Comparison of ENCODE assay signal across 9 cellular contexts in genomic region chr11:45405916-45406670, GRCh38.
DNase-seq lines count a peak whose midpoint lies in the region; ATAC-seq, FAIRE-seq and TF ChIP-seq lines count a peak whose summit lies in the region.
"Had no signal": no experiment of that assay in that cellular context is flagged by ENCODE, and none has a peak within 500 bp of the region (broad histone marks: within the 10 kb centered on the region; RNA-seq: fewer than 3 reads in every experiment).

No MANE protein-coding gene starts in this region.

- H3K4me3 ChIP-seq in adipocyte (ENCODE audit: low read length) (no peak overlapping the region), HepG2 (replicated peaks in 1 of 3; ENCODE audit: insufficient read depth in 1 of 3, low read depth in 2 of 3, low read length in 3 of 3) (no peak overlapping the region)

- H3K4me1 Mint-ChIP-seq in HFFc6 (ENCODE audit: low read depth), result peaks cover 56% of the 10 kb centered on the region
- H3K4me1 Mint-ChIP-seq: activated naive CD4-positive, alpha-beta T cell treated with anti-CD3 and anti-CD28 coated beads, Interleukin-2, amount 10 ng/mL, durations not matched to agents 7 days and 5 days had no signal

- no peaks in the 10 kb centered on the region for H3K9me3 Mint-ChIP-seq in HFFc6
- H3K9me3 Mint-ChIP-seq: activated naive CD4-positive, alpha-beta T cell treated with anti-CD3 and anti-CD28 coated beads, Interleukin-2, amount 10 ng/mL, durations not matched to agents 7 days and 5 days had no signal

- no peaks in the 10 kb centered on the region for H3K36me3 ChIP-seq in adipocyte (ENCODE audit: control insufficient read depth, insufficient read depth, low read length, severe bottlenecking)
- H3K36me3 ChIP-seq in HepG2 (replicated peaks in 1 of 2; ENCODE audit: control insufficient read depth in 1 of 2, insufficient read depth in 2 of 2, low read length in 2 of 2), result no peaks in the 10 kb centered on the region

- no peak overlapping the region for H3K4me3 Mint-ChIP-seq in HFFc6
- H3K4me3 Mint-ChIP-seq: activated naive CD4-positive, alpha-beta T cell treated with anti-CD3 and anti-CD28 coated beads, Interleukin-2, amount 10 ng/mL, durations not matched to agents 7 days and 5 days had no signal

- CTCF ChIA-PET in HepG2 (lab: Yijun Ruan, JAX; ENCODE audit: low intra/inter-chr PET ratio, low total read pairs), result interaction anchor here (1.0 kb wide), 1 partner anchor 249 kb away, joined by 5 read pairs; no protein-coding TSS in a partner anchor

- DNase-seq in AG09319 (ENCODE audit: extremely low read depth, low read depth) (no peak), HFFc6 (peak; percentile 24), adipocyte (ENCODE audit: low read depth) (peak; percentile 48), HepG2 (ENCODE audit: low spot score) (no peak), NCI-H345 (lab: John Stamatoyannopoulos, UW) (no peak), GM19240 (ENCODE audit: insufficient read length, low spot score) (no peak), NCI-H526 treated with DMSO at 0.1 percent for 48 hours (lab: John Stamatoyannopoulos, UW) (no peak), NCI-H1436 (lab: John Stamatoyannopoulos, UW) (no peak)
- DNase-seq: activated naive CD4-positive, alpha-beta T cell treated with anti-CD3 and anti-CD28 coated beads, Interleukin-2, amount 10 ng/mL, durations not matched to agents 7 days and 5 days had no signal

- H3K27me3 ChIP-seq in adipocyte (replicated peaks; ENCODE audit: control insufficient read depth, insufficient read depth, low read length) (peaks cover 20% of the 10 kb centered on the region), HepG2 (ENCODE audit: control insufficient read depth in 1 of 2, insufficient read depth in 2 of 2, low read length in 2 of 2) (peaks cover 2 to 19% of the 10 kb centered on the region in 2 experiments; a peak in 4 of 5 replicates)

- no peak overlapping the region for H3K4me2 ChIP-seq in HepG2 (ENCODE audit: low read depth, low read length)

- BruUV-seq in HepG2 (replicated peaks; lab: Mats Ljungman, UMichigan), result no TSS peak

- H3K27ac Mint-ChIP-seq in HFFc6, result no peak overlapping the region
- H3K27ac Mint-ChIP-seq: activated naive CD4-positive, alpha-beta T cell treated with anti-CD3 and anti-CD28 coated beads, Interleukin-2, amount 10 ng/mL, durations not matched to agents 7 days and 5 days had no signal

- H3K9me3 ChIP-seq in adipocyte (ENCODE audit: control insufficient read depth, low read length) (no peaks in the 10 kb centered on the region), HepG2 (ENCODE audit: low read length) (no peaks in the 10 kb centered on the region)

- H2AFZ ChIP-seq in HepG2 (ENCODE audit: low read length), result no peak overlapping the region

- H3K4me1 ChIP-seq in adipocyte (ENCODE audit: control insufficient read depth, insufficient read depth, low read length), result peaks cover under 1% of the 10 kb centered on the region
- H3K4me1 ChIP-seq in HepG2 (ENCODE audit: insufficient read depth, low read length), result peaks cover 11% of the 10 kb centered on the region

- peak; percentile 64 for ATAC-seq in HepG2

- TF ChIP-seq EP300 in HepG2 (IDR thresholded peaks at IDR 0.05; ENCODE audit: low read depth in 2 of 2, low read length in 2 of 2) (no peak), HepG2 (CRISPR knock-in tag; IDR thresholded peaks at IDR 0.05; ENCODE audit: borderline replicate concordance) (no peak)

- in situ Hi-C loops in HepG2 (cut with HindIII; ENCODE audit: extremely low pct_ligation_motif_present, low pct_unique_long_range_greater_than_20kb), result no loop called here

- no peak for TF ChIP-seq POLR2A in HepG2 (IDR thresholded peaks at IDR 0.05; ENCODE audit: insufficient read depth in 1 of 2, low read depth in 2 of 2, low read length in 2 of 2)

- intact Hi-C loops in HepG2 (cut with micrococcal nuclease; ENCODE audit: unreplicated experiment), result no loop called here

- no peaks in the 10 kb centered on the region for H4K20me1 ChIP-seq in HepG2 (ENCODE audit: insufficient read depth, low read length)

- H3K36me3 Mint-ChIP-seq in HFFc6 (ENCODE audit: low read depth), result no peaks in the 10 kb centered on the region
- H3K36me3 Mint-ChIP-seq: activated naive CD4-positive, alpha-beta T cell treated with anti-CD3 and anti-CD28 coated beads, Interleukin-2, amount 10 ng/mL, durations not matched to agents 7 days and 5 days had no signal

- H3K9ac ChIP-seq in adipocyte (ENCODE audit: low read length), result no peak overlapping the region
- no peak overlapping the region for H3K9ac ChIP-seq in HepG2 (ENCODE audit: insufficient read depth, low read depth, low read length)

- FAIRE-seq in HepG2 (lab: Jason Lieb, UNC), result no peak

- POLR2A ChIA-PET in HepG2 (lab: Yijun Ruan, JAX), result no interaction called here

- TF ChIP-seq CTCF in AG09319 (IDR thresholded peaks at IDR 0.05; ENCODE audit: low read depth, low read length) (peak; percentile 45), HFFc6 (IDR thresholded peaks at IDR 0.05) (peak; percentile 81), HepG2 (CRISPR knock-in tag; IDR thresholded peaks at IDR 0.05) (no peak)

- TF ChIP-seq RAD21 in HepG2 (CRISPR knock-in tag; IDR thresholded peaks at IDR 0.05), result no peak

- peaks cover 10% of the 10 kb centered on the region for H3K27me3 Mint-ChIP-seq in HFFc6 (ENCODE audit: insufficient read depth)

- 1% methylated on average over 2 of the region's 3 CpGs for WGBS in HepG2 (ENCODE audit: low lambda C conversion rate)

- H3K27ac ChIP-seq in HepG2 (ENCODE audit: extremely low read length, insufficient read depth, low read length), result no peak overlapping the region

- no peaks in the 10 kb centered on the region for H3K79me2 ChIP-seq in HepG2 (ENCODE audit: insufficient read depth, low read length)

TF ChIP-seq in HepG2, 621 proteins besides CTCF, POLR2A, EP300 and RAD21:
- TF ChIP-seq MAFK (conservative IDR thresholded peaks at IDR 0.05 in 1 of 2, IDR thresholded peaks at IDR 0.05 in 1 of 2; ENCODE audit: low read length in 2 of 2) (peak; percentile 64 to 65), PCBP2 (optimal IDR thresholded peaks at IDR 0.05; ENCODE audit: low read depth, low read length, poor library complexity, severe bottlenecking) (no peak), STAG1 (CRISPR knock-in tag; IDR thresholded peaks at IDR 0.05) (peak; percentile 12; the same call in 1 of the 2 replicates)

Comparison
In these comparisons a context has a peak if more than half of its experiments do, and no peak if none do; other contexts are left out.
1. DNase-seq: peak in HFFc6 (single experiment) and adipocyte (single experiment); none in AG09319 (single experiment), HepG2 (single experiment), NCI-H345 (single experiment), GM19240 (single experiment), NCI-H526 treated with DMSO at 0.1 percent for 48 hours (single experiment) and NCI-H1436 (single experiment).